Comparison of ENCODE assay signal across 18 cellular contexts in the genomic region with DNA sequence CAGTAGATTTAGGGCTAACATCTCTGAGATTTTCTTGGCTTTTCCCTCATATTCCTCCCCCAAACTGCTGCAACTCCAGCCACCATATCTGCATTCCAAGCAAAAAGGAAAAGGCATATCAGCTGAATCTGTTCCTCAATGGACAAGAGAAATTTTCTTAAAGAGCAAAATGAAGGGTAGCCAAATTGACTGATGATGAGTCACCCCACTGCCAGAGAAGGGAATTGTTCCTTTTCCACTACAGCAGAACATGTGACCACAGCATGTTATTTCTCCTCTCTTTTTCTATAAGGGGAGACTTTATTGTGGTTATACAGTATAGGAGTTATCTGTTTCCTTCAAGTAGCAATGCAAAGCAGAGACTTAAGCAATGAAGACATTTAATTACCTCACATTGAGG.
A peak's percentile ranks its signal among the peaks of the same experiment; 100 is the strongest.
DNase-seq lines count a peak whose midpoint lies in the region; ATAC-seq and TF ChIP-seq lines count a peak whose summit lies in the region.
"Had no signal": no experiment of that assay in that cellular context is flagged by ENCODE, and none has a peak within 500 bp of the region (broad histone marks: within the 10 kb centered on the region; RNA-seq: fewer than 3 reads in every experiment).

No MANE protein-coding gene starts in this region.

- H2AFZ ChIP-seq in trophoblast cell (ENCODE audit: insufficient read depth, low read length, poor library complexity), result no peak overlapping the region

- no peak overlapping the region for H2BK12ac ChIP-seq in trophoblast cell (ENCODE audit: low read length)

- no peak overlapping the region for H2BK5ac ChIP-seq in trophoblast cell (ENCODE audit: low read depth, low read length, poor library complexity)

- H2BK120ac ChIP-seq in trophoblast cell (ENCODE audit: insufficient read depth, low read length, poor library complexity), result no peak overlapping the region

- ATAC-seq in activated CD4-positive, CD25-positive, alpha-beta regulatory T cell treated with anti-CD3 and anti-CD28 coated beads, Interleukin-2, amount 50 U/mL, for 24 hours, result no peak
- ATAC-seq: heart right ventricle, WTC11 had no signal

- H2AK5ac ChIP-seq in trophoblast cell (ENCODE audit: low read length), result no peak overlapping the region

- H3K18ac ChIP-seq in trophoblast cell (ENCODE audit: low read length), result no peak overlapping the region

- H3K36me3 ChIP-seq in trophoblast cell (ENCODE audit: control insufficient read depth in 1 of 2, insufficient read depth in 2 of 2, low read length in 2 of 2), result no peaks in the 10 kb centered on the region
- H3K36me3 ChIP-seq: adrenal gland, heart right ventricle, left ventricle myocardium inferior, sigmoid colon had no signal

- H3K4me3 ChIP-seq in choroid plexus epithelial cell (ENCODE audit: low read depth, low read length) (no peak overlapping the region), trophoblast cell (ENCODE audit: low read depth, low read length) (no peak overlapping the region)
- H3K4me3 ChIP-seq: adrenal gland, heart right ventricle, left ventricle myocardium inferior, sigmoid colon had no signal

- H3K4ac ChIP-seq in trophoblast cell (ENCODE audit: low read depth, low read length), result no peak overlapping the region

- no peaks in the 10 kb centered on the region for H3K9me3 ChIP-seq in trophoblast cell (ENCODE audit: insufficient read depth, low read depth, low read length)
- H3K9me3 ChIP-seq: adrenal gland, left ventricle myocardium inferior, sigmoid colon had no signal

- no peak overlapping the region for H3K23ac ChIP-seq in trophoblast cell (ENCODE audit: low read length)

- H4K8ac ChIP-seq in trophoblast cell (ENCODE audit: low read depth, low read length), result no peak overlapping the region

- no peaks in the 10 kb centered on the region for H3K79me2 ChIP-seq in trophoblast cell (ENCODE audit: control insufficient read depth, insufficient read depth, low read length, poor library complexity)

- no peak overlapping the region for H4K12ac ChIP-seq in trophoblast cell (ENCODE audit: low read depth, low read length)

- H4K91ac ChIP-seq in trophoblast cell (ENCODE audit: low read depth, low read length), result no peak overlapping the region

- DNase-seq in HCEC 1CT (peak; percentile 65), OCI-M1 (lab: John Stamatoyannopoulos, UW) (peak; percentile 54), choroid plexus epithelial cell (ENCODE audit: low read depth) (peak; percentile 72), trophoblast cell (no peak), hippocampal formation (lab: John Stamatoyannopoulos, UW) (no peak), hepatic stellate cell (ENCODE audit: low spot score) (no peak), NCI-H2196 (lab: John Stamatoyannopoulos, UW; ENCODE audit: unreplicated experiment) (no peak)
- DNase-seq: adrenal gland; CD4-positive, alpha-beta memory T cell; heart right ventricle; left ventricle myocardium inferior; NCI-H1436 treated with DMSO at 0.1 percent for 48 hours; NCI-H524; nephron progenitor cell; SHP77; sigmoid colon had no signal

- no peak overlapping the region for H3K4me2 ChIP-seq in trophoblast cell (ENCODE audit: low read length)

- H3K79me1 ChIP-seq in trophoblast cell (ENCODE audit: low read length), result peaks cover 2% of the 10 kb centered on the region

- peaks cover 0 to 14% of the 10 kb centered on the region in 2 experiments for H3K4me1 ChIP-seq in trophoblast cell (ENCODE audit: control insufficient read depth in 1 of 2, insufficient read depth in 2 of 2, low read length in 2 of 2)
- H3K4me1 ChIP-seq: adrenal gland, left ventricle myocardium inferior, sigmoid colon had no signal

- TF ChIP-seq CTCF in choroid plexus epithelial cell (conservative IDR thresholded peaks at IDR 0.05; ENCODE audit: low read depth, low read length), result no peak

- no peak overlapping the region for H3K14ac ChIP-seq in trophoblast cell (ENCODE audit: low read length)

- no peak overlapping the region for H3K9ac ChIP-seq in trophoblast cell (ENCODE audit: low read length)

- no peaks in the 10 kb centered on the region for H3K27me3 ChIP-seq in trophoblast cell (ENCODE audit: insufficient read depth, low read length)
- H3K27me3 ChIP-seq: sigmoid colon had no signal

- H3K27ac ChIP-seq in trophoblast cell (ENCODE audit: low read depth, low read length), result peak overlapping the region; percentile 73
- H3K27ac ChIP-seq: adrenal gland, heart right ventricle, left ventricle myocardium inferior, sigmoid colon had no signal

Comparison
In these comparisons a context has a peak if more than half of its experiments do, and no peak if none do; other contexts are left out.
1. DNase-seq: peak in HCEC 1CT (single experiment), OCI-M1 (single experiment) and choroid plexus epithelial cell (single experiment); none in trophoblast cell (0 of 2), hippocampal formation (0 of 2), hepatic stellate cell (single experiment) and NCI-H2196 (single experiment).